ENCODE assay signal across 13 cellular contexts in the genomic region with DNA sequence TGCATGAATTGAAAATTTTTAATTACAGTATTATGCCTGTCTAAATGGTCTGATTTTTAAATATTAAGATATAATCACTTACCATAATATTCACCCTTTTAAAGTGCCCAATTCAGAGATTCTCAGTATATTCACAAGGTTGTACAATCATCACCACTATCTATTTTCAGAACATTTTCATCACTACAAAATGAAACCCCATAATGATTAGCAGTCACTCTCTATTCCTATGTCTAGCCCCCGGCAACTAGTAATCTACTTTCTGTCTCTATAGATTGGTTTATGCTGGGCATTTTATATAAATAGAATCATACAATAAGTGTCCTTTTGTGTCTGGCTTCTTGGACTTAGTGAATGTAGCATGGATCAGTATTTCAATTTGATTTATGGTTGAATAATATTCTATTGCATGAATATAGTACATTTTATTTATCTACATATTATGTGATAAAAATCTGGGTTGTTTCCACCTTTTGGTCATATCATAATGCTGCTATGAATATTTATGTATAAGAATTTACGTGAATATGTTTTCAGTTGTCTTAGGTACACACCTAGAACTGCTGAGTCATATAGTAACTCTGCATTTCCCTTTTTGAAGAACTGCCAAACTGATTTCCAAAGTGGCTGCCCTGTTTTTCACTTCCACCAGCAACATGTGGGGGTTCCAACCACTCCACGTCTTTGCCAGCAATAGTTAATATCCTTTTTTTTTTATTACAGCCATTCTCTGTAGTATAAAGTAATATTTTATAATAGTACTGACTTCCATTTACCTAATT.
DNase-seq lines count a peak whose midpoint lies in the region; ATAC-seq, FAIRE-seq and TF ChIP-seq lines count a peak whose summit lies in the region.
"Had no signal": no experiment of that assay in that cellular context is flagged by ENCODE, and none has a peak within 500 bp of the region (broad histone marks: within the 10 kb centered on the region; RNA-seq: fewer than 3 reads in every experiment).

No MANE protein-coding gene starts in this region.

- H3K27me3 ChIP-seq in bronchial epithelial cell (ENCODE audit: control insufficient read depth, insufficient read depth, low read length): no peaks in the 10 kb centered on the region

- no peak for TF ChIP-seq CTCF in bronchial epithelial cell (IDR thresholded peaks at IDR 0.05; ENCODE audit: insufficient read depth, low read length, severe bottlenecking)

- peak; percentile 17 for DNase-seq in bronchial epithelial cell (ENCODE audit: low read depth)
- DNase-seq in effector CD8-positive, alpha-beta T cell (lab: John Stamatoyannopoulos, UW): no peak
- no peak for DNase-seq in effector CD4-positive, alpha-beta T cell
- no peak for DNase-seq in occipital lobe (lab: John Stamatoyannopoulos, UW)
- DNase-seq: activated CD4-positive, alpha-beta memory T cell treated with anti-CD3 and anti-CD28 coated beads for 36 hours; activated naive CD4-positive, alpha-beta T cell treated with Interleukin-2 at 50 U/mL for 16 hours; NCI-H1436; stimulated activated CD4-positive, alpha-beta T cell treated with anti-CD3 and anti-CD28 coated beads, Interleukin-2, amount 100 ng/mL, for 48 hours had no signal

- H3K4me3 ChIP-seq in bronchial epithelial cell (ENCODE audit: low read depth, low read length): no peak overlapping the region
- H3K4me3 ChIP-seq: prostate gland had no signal

- no peak for FAIRE-seq in bronchial epithelial cell (lab: Jason Lieb, UNC)
- FAIRE-seq: colon had no signal

- ATAC-seq in GM19328 (IDR thresholded peaks at IDR 0.05; ENCODE audit: unreplicated experiment): peak; percentile 75
- ATAC-seq in HG02678 (IDR thresholded peaks at IDR 0.05; ENCODE audit: unreplicated experiment): peak; percentile 74
- ATAC-seq in HG03565 (IDR thresholded peaks at IDR 0.05; ENCODE audit: unreplicated experiment): peak; percentile 57

- H3K36me3 ChIP-seq in bronchial epithelial cell (ENCODE audit: control insufficient read depth, insufficient read depth, low read length): no peaks in the 10 kb centered on the region
- H3K36me3 ChIP-seq: prostate gland had no signal
